ENCODE assay signal across 20 cellular contexts in genomic region chr11:48154162-48154561, GRCh38.
A peak's percentile ranks its signal among the peaks of the same experiment; 100 is the strongest.
DNase-seq lines count a peak whose midpoint lies in the region; ATAC-seq, FAIRE-seq and TF ChIP-seq lines count a peak whose summit lies in the region.
"Had no signal": no experiment of that assay in that cellular context is flagged by ENCODE, and none has a peak within 500 bp of the region (broad histone marks: within the 10 kb centered on the region; RNA-seq: fewer than 3 reads in every experiment).

No MANE protein-coding gene starts in this region.

- ATAC-seq in IMR-90 (ENCODE audit: low read depth) (peak; percentile 81), GM21526 (IDR thresholded peaks at IDR 0.05; ENCODE audit: low FRiP score, unreplicated experiment) (no peak)
- ATAC-seq: HCT116, WTC11 had no signal

- H2BK5ac ChIP-seq in IMR-90 (ENCODE audit: low read depth, low read length, poor library complexity, severe bottlenecking): peak overlapping the region; percentile 64

- no peak overlapping the region for H3K9ac ChIP-seq in IMR-90 (ENCODE audit: low read depth, low read length)

- no peak overlapping the region for H2AK5ac ChIP-seq in IMR-90 (ENCODE audit: low read depth, low read length)

- dilution Hi-C loops in IMR-90 (cut with HindIII; ENCODE audit: low sequenced_read_pairs, unreplicated experiment): no loop called here

- CTCF ChIA-PET in IMR-90 (lab: Yijun Ruan, JAX): no interaction called here

- no peak overlapping the region for H3K14ac ChIP-seq in IMR-90 (replicated peaks; ENCODE audit: low read depth, low read length)

- H3K4me3 ChIP-seq in AG09309 (ENCODE audit: control insufficient read depth, low read depth, low read length): no peak overlapping the region
- H3K4me3 ChIP-seq in IMR-90 (ENCODE audit: insufficient read depth, low read depth, low read length): no peak overlapping the region
- H3K4me3 ChIP-seq in bronchial epithelial cell (ENCODE audit: low read depth, low read length): no peak overlapping the region
- H3K4me3 ChIP-seq: SJCRH30 had no signal

- WGBS in IMR-90 (ENCODE audit: extremely low coverage in 2 of 2, insufficient read length in 1 of 2), 2 experiments: no CpG with 5 or more reads among the region's 3 CpGs

- peak overlapping the region; percentile 8; the same call in 1 of the 2 replicates for H2BK20ac ChIP-seq in IMR-90 (ENCODE audit: low read depth, low read length)

- in situ Hi-C loops in IMR-90 (cut with MboI; ENCODE audit: low sequenced_read_pairs): no loop called here

- peaks cover 7% of the 10 kb centered on the region; the same call in 1 of the 2 replicates for H3K4me1 ChIP-seq in IMR-90 (ENCODE audit: control insufficient read depth, insufficient read depth, low read length)
- H3K4me1 ChIP-seq: SJCRH30 had no signal

- TF ChIP-seq CTCF in AG09309 (IDR thresholded peaks at IDR 0.05; ENCODE audit: control insufficient read depth, insufficient read depth, low read depth, low read length, missing control alignments): no peak
- TF ChIP-seq CTCF in IMR-90 (conservative IDR thresholded peaks at IDR 0.05; ENCODE audit: low read depth, low read length): no peak
- TF ChIP-seq CTCF in bronchial epithelial cell (IDR thresholded peaks at IDR 0.05; ENCODE audit: insufficient read depth, low read length, severe bottlenecking): no peak

- POLR2A ChIA-PET in IMR-90 (lab: Charles Lee; ENCODE audit: unreplicated experiment): no interaction called here

- H3K18ac ChIP-seq in IMR-90 (ENCODE audit: low read depth, low read length): peak overlapping the region; percentile 28; the same call in 1 of the 2 replicates

- DNase-seq in AG09309 (ENCODE audit: low read depth): peak; percentile 8
- DNase-seq in IMR-90: peak; percentile 62
- peak; percentile 81 for DNase-seq in bronchial epithelial cell (ENCODE audit: low read depth)
- peak; percentile 30 for DNase-seq in kidney tubule cell (ENCODE audit: low spot score)
- DNase-seq in stimulated activated CD8-positive, alpha-beta memory T cell treated with anti-CD3 and anti-CD28 coated beads, Interleukin-4, amount 100 ng/mL, for 48 hours: no peak
- no peak for DNase-seq in stimulated activated CD4-positive, alpha-beta T cell treated with anti-CD3 and anti-CD28 coated beads, Interleukin-12 subunit alpha, Interleukin-12 subunit beta, amount 100 ng/mL, for 4 hours
- no peak for DNase-seq in NCI-H748 treated with DMSO at 0.1 percent for 48 hours (lab: John Stamatoyannopoulos, UW)
- DNase-seq: activated naive CD8-positive, alpha-beta T cell treated with anti-CD3 and anti-CD28 coated beads, Interleukin-2, amount 10 ng/mL, durations not matched to agents 7 days and 5 days; central memory CD4-positive, alpha-beta T cell; COR-L47; effector memory CD4-positive, alpha-beta T cell; foreskin melanocyte; KBM-7; NCI-H2107; NCI-H524 treated with DMSO at 0.1 percent for 48 hours; SJCRH30; stimulated activated naive CD4-positive, alpha-beta T cell treated with Interleukin-2 at 50 U/mL for 16 hours had no signal

- H3K56ac ChIP-seq in IMR-90 (ENCODE audit: extremely low read depth, insufficient read depth, low read length): no peak overlapping the region

- TF ChIP-seq POLR2A in IMR-90 (IDR thresholded peaks at IDR 0.05; ENCODE audit: low read depth, low read length): no peak

- no peak overlapping the region for H3K27ac ChIP-seq in IMR-90 (ENCODE audit: insufficient read depth, low read length)
- H3K27ac ChIP-seq: SJCRH30 had no signal

- H4K8ac ChIP-seq in IMR-90 (ENCODE audit: low read depth in 2 of 2, low read length in 2 of 2): peak overlapping the region in 1 of 2 experiments; percentile 44; a peak in 1 of 4 replicates

- no peak for FAIRE-seq in bronchial epithelial cell (lab: Jason Lieb, UNC)

- H3K27me3 ChIP-seq in IMR-90 (ENCODE audit: control insufficient read depth, insufficient read depth, low read length) (no peaks in the 10 kb centered on the region), bronchial epithelial cell (ENCODE audit: control insufficient read depth, insufficient read depth, low read length) (no peaks in the 10 kb centered on the region)
- H3K27me3 ChIP-seq: SJCRH30 had no signal

- H3K23ac ChIP-seq in IMR-90 (ENCODE audit: low read depth, low read length): peak overlapping the region; percentile 60; the same call in 1 of the 2 replicates

- no peak overlapping the region for H2AFZ ChIP-seq in IMR-90 (replicated peaks; ENCODE audit: low read length, poor library complexity)

- H4K20me1 ChIP-seq in IMR-90 (ENCODE audit: insufficient read depth, low read length): no peaks in the 10 kb centered on the region

- H3K36me3 ChIP-seq in IMR-90 (ENCODE audit: control insufficient read depth, insufficient read depth, low read length): peaks cover 28% of the 10 kb centered on the region
- H3K36me3 ChIP-seq in bronchial epithelial cell (ENCODE audit: control insufficient read depth, insufficient read depth, low read length): no peaks in the 10 kb centered on the region
- H3K36me3 ChIP-seq: SJCRH30 had no signal

- peaks cover 5% of the 10 kb centered on the region; the same call in 1 of the 2 replicates for H3K9me1 ChIP-seq in IMR-90 (ENCODE audit: insufficient read depth, low read length)

- H3K4ac ChIP-seq in IMR-90 (ENCODE audit: low read depth, low read length): peak overlapping the region; percentile 15; the same call in 1 of the 2 replicates

- H3K4me2 ChIP-seq in IMR-90 (ENCODE audit: low read depth, low read length): peak overlapping the region; percentile 6; the same call in 1 of the 2 replicates

- H2BK120ac ChIP-seq in IMR-90 (ENCODE audit: low read depth, low read length): peak overlapping the region; percentile 11; the same call in 1 of the 2 replicates

- no peak overlapping the region for H2AK9ac ChIP-seq in IMR-90 (replicated peaks; ENCODE audit: low read depth, low read length, poor library complexity)

- peaks cover 3 to 6% of the 10 kb centered on the region in 2 experiments; a peak in 2 of 4 replicates for H3K79me1 ChIP-seq in IMR-90 (ENCODE audit: low read depth in 1 of 2, low read length in 2 of 2)

- peak overlapping the region; percentile 58; the same call in 1 of the 3 replicates for H2BK15ac ChIP-seq in IMR-90 (ENCODE audit: low read depth, low read length)

- no peak overlapping the region for H4K5ac ChIP-seq in IMR-90 (ENCODE audit: low read depth, low read length)

- intact Hi-C loops in IMR-90 (cut with micrococcal nuclease): no loop called here

- no peak overlapping the region; the same call in 1 of the 2 replicates for H4K91ac ChIP-seq in IMR-90 (ENCODE audit: insufficient read depth, low read depth, low read length)

- BruUV-seq in IMR-90 (replicated peaks; lab: Mats Ljungman, UMichigan): no TSS peak

- TF ChIP-seq RAD21 in IMR-90 (IDR thresholded peaks at IDR 0.05; ENCODE audit: low read length): no peak

- peaks cover 3% of the 10 kb centered on the region for H3K9me3 ChIP-seq in IMR-90 (ENCODE audit: control insufficient read depth, insufficient read depth, low read length)

TF ChIP-seq in IMR-90, 13 proteins besides CTCF, POLR2A, EP300 and RAD21:
- TF ChIP-seq SMC3 (IDR thresholded peaks at IDR 0.05; ENCODE audit: low read depth, low read length) (no peak), MAZ (IDR thresholded peaks at IDR 0.05; ENCODE audit: borderline replicate concordance, low read depth, low read length) (no peak), FOS (IDR thresholded peaks at IDR 0.05; ENCODE audit: low read depth, low read length) (no peak), RFX5 (IDR thresholded peaks at IDR 0.05; ENCODE audit: low read depth, low read length) (no peak), CEBPB (IDR thresholded peaks at IDR 0.05; ENCODE audit: low read depth, low read length) (no peak), RCOR1 (IDR thresholded peaks at IDR 0.05; ENCODE audit: insufficient replicate concordance, low read length) (no peak), NFE2L2 (IDR thresholded peaks at IDR 0.05; ENCODE audit: low read depth, low read length) (no peak), MXI1 (IDR thresholded peaks at IDR 0.05; ENCODE audit: borderline replicate concordance, low read depth, low read length) (no peak)

Comparison
In these comparisons a context has a peak if more than half of its experiments do, and no peak if none do; other contexts are left out.
1. DNase-seq: peak in AG09309 (single experiment), IMR-90 (single experiment), bronchial epithelial cell (single experiment) and kidney tubule cell (single experiment); none in stimulated activated CD8-positive, alpha-beta memory T cell treated with anti-CD3 and anti-CD28 coated beads, Interleukin-4, amount 100 ng/mL, for 48 hours (single experiment), stimulated activated CD4-positive, alpha-beta T cell treated with anti-CD3 and anti-CD28 coated beads, Interleukin-12 subunit alpha, Interleukin-12 subunit beta, amount 100 ng/mL, for 4 hours (single experiment) and NCI-H748 treated with DMSO at 0.1 percent for 48 hours (single experiment).